Comparison of ENCODE assay signal across 19 cellular contexts in the genomic region with DNA sequence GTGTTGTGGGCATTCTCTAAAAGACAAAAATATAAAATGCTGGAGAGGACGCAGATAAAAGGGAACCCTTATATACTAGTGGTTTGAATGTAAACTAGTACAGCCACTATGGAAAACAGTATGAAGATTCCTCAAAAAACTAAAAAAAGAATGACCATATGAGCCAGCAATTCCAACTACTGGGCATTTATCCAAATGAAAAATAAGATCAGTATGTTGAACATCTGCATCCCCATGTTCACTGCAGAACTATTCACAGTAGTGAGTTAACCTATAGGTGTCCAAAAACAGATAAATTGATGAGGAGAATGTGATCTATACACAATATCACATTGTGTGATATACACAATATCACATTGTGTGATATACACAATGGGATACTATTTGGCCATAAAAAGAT.
"Had no signal": no experiment of that assay in that cellular context is flagged by ENCODE, and none has a peak within 500 bp of the region (broad histone marks: within the 10 kb centered on the region; RNA-seq: fewer than 3 reads in every experiment).

No MANE protein-coding gene starts in this region.

- H3K9me3 ChIP-seq: mucosa of descending colon, neutrophil, tibial artery had no signal

- H3K4me1 ChIP-seq: tibial artery had no signal

- H3K36me3 ChIP-seq: neutrophil, tibial artery had no signal

- H3K4me3 ChIP-seq: mucosa of descending colon, smooth muscle cell, tibial artery had no signal

- H3K27ac ChIP-seq: epithelial cell of prostate, neutrophil, tibial artery had no signal

- H3K27me3 ChIP-seq: neutrophil, tibial artery had no signal

- ATAC-seq: left colon; mucosa of descending colon; naive thymus-derived CD8-positive, alpha-beta T cell; right cardiac atrium; stimulated activated effector memory CD8-positive, alpha-beta T cell treated with anti-CD3 and anti-CD28 coated beads, Interleukin-12 subunit alpha, Interleukin-12 subunit beta, amount 100 ng/mL, for 72 hours had no signal

- DNase-seq: activated CD4-positive, alpha-beta T cell treated with anti-CD3 and anti-CD28 coated beads, Interleukin-2, amount 10 ng/mL, durations not matched to agents 7 days and 5 days; activated CD4-positive, CD25-positive, alpha-beta regulatory T cell; activated CD8-positive, alpha-beta memory T cell treated with anti-CD3 and anti-CD28 coated beads for 24 hours; activated T-cell treated with anti-CD3 and anti-CD28 coated beads for 4 hours; aorta; central memory CD4-positive, alpha-beta T cell; cortex of kidney; effector memory CD4-positive, alpha-beta T cell; foreskin melanocyte; head of caudate nucleus; left colon; mucosa of descending colon; naive thymus-derived CD8-positive, alpha-beta T cell; right cardiac atrium; tibial artery had no signal
